ENCODE assay signal across 1 cellular context in genomic region chr6:63572733-63573139, GRCh38.
TF ChIP-seq lines count a peak whose summit lies in the region.

No MANE protein-coding gene starts in this region.

TF ChIP-seq in HepG2, 621 proteins besides CTCF, POLR2A, EP300 and RAD21 (continued from another document and continues in another):
- TF ChIP-seq ZNF800 (CRISPR knock-in tag; IDR thresholded peaks at IDR 0.05) (no peak), ZNF784 (CRISPR knock-in tag; IDR thresholded peaks at IDR 0.05; ENCODE audit: borderline replicate concordance) (peak; percentile 68), THAP9 (CRISPR knock-in tag; IDR thresholded peaks at IDR 0.05; ENCODE audit: borderline replicate concordance) (no peak), GTF2F1 (IDR thresholded peaks at IDR 0.05; ENCODE audit: low read length) (no peak), ZNF337 (CRISPR knock-in tag; IDR thresholded peaks at IDR 0.05; ENCODE audit: borderline replicate concordance, low read depth) (peak; percentile 73; the same call in 1 of the 2 replicates), ZNF44 (CRISPR knock-in tag; IDR thresholded peaks at IDR 0.05) (peak; percentile 70; the same call in 1 of the 2 replicates), ELK4 (CRISPR knock-in tag; IDR thresholded peaks at IDR 0.05; ENCODE audit: borderline replicate concordance) (no peak), ZNF841 (CRISPR knock-in tag; IDR thresholded peaks at IDR 0.05; ENCODE audit: borderline replicate concordance) (peak; percentile 67; the same call in 1 of the 2 replicates), ATF5 (CRISPR knock-in tag; IDR thresholded peaks at IDR 0.05; ENCODE audit: low read depth) (no peak; the same call in 1 of the 2 replicates), POLR2AphosphoS5 (IDR thresholded peaks at IDR 0.05; ENCODE audit: low read depth, low read length) (no peak; the same call in 1 of the 2 replicates), ZNF180 (CRISPR knock-in tag; IDR thresholded peaks at IDR 0.05; ENCODE audit: borderline replicate concordance, low read depth) (no peak), ZNF441 (CRISPR knock-in tag; IDR thresholded peaks at IDR 0.05; ENCODE audit: borderline replicate concordance) (no peak; the same call in 1 of the 2 replicates), DZIP1 (CRISPR knock-in tag; IDR thresholded peaks at IDR 0.05) (no peak), SAP130 (CRISPR knock-in tag; IDR thresholded peaks at IDR 0.05; ENCODE audit: low read depth) (no peak), ZBTB39 (CRISPR knock-in tag; IDR thresholded peaks at IDR 0.05) (no peak; the same call in 1 of the 2 replicates), ARID5B (CRISPR knock-in tag; IDR thresholded peaks at IDR 0.05) (no peak), ZBTB26 (CRISPR knock-in tag; IDR thresholded peaks at IDR 0.05; ENCODE audit: borderline replicate concordance) (no peak), ESRRA (CRISPR knock-in tag; IDR thresholded peaks at IDR 0.05; ENCODE audit: low read depth) (no peak; the same call in 1 of the 2 replicates), PBX3 (CRISPR knock-in tag; IDR thresholded peaks at IDR 0.05; ENCODE audit: borderline replicate concordance) (no peak), ZNF749 (CRISPR knock-in tag; IDR thresholded peaks at IDR 0.05; ENCODE audit: borderline replicate concordance) (no peak; the same call in 1 of the 2 replicates), ATF7 (IDR thresholded peaks at IDR 0.05) (no peak), ATF7 (CRISPR knock-in tag; IDR thresholded peaks at IDR 0.05) (no peak), NONO (IDR thresholded peaks at IDR 0.05) (no peak), NONO (CRISPR knock-in tag; conservative IDR thresholded peaks at IDR 0.05) (0 out of 2 replicates have a peak, but pooled peaks have one; percentile 7), MIXL1 (CRISPR knock-in tag; IDR thresholded peaks at IDR 0.05) (no peak), ZNF205 (CRISPR knock-in tag; IDR thresholded peaks at IDR 0.05) (no peak), E2F5 (CRISPR knock-in tag; conservative IDR thresholded peaks at IDR 0.05) (no peak; the same call in 1 of the 2 replicates), ATF7-NPFF (CRISPR knock-in tag; IDR thresholded peaks at IDR 0.05; ENCODE audit: low read depth) (no peak), HNF1B (CRISPR knock-in tag; IDR thresholded peaks at IDR 0.05) (no peak), ZNF33A (CRISPR knock-in tag; IDR thresholded peaks at IDR 0.05; ENCODE audit: borderline replicate concordance) (no peak)
